8 cellular contexts compared by ENCODE assay signal in genomic region chr17:81511800-81512559, GRCh38. TPM values are rescaled to one million over a fixed set of nuclear protein-coding genes. Genes with fewer than 3 reads are reported as not detected.
A peak's percentile ranks its signal among the peaks of the same experiment; 100 is the strongest.
DNase-seq lines count a peak whose midpoint lies in the region; ATAC-seq and TF ChIP-seq lines count a peak whose summit lies in the region.

No MANE protein-coding gene starts in this region.

- no peak overlapping the region for H4K91ac ChIP-seq in trophoblast cell (ENCODE audit: low read depth, low read length)

- H4K8ac ChIP-seq in trophoblast cell (ENCODE audit: low read depth, low read length) = peak overlapping the region; percentile 33

- WGBS in trophoblast cell (ENCODE audit: extremely low coverage, insufficient coverage, insufficient read length) = no CpG with 5 or more reads among the region's 62 CpGs

- H3K4me1 ChIP-seq in trophoblast cell (ENCODE audit: control insufficient read depth in 1 of 2, insufficient read depth in 2 of 2, low read length in 2 of 2) = peaks cover 18 to 19% of the 10 kb centered on the region in 2 experiments

- DNase-seq in COR-L47 (lab: John Stamatoyannopoulos, UW) (peak; percentile 43), fibroblast of the aortic adventitia (ENCODE audit: low read depth) (no peak), trophoblast cell (peak in 1 of 2 donors; percentile 51), EL (no peak), NCI-H524 (lab: John Stamatoyannopoulos, UW) (no peak)
- DNase-seq in activated CD8-positive, alpha-beta memory T cell treated with anti-CD3 and anti-CD28 coated beads, Interleukin-2, amount 50 U/mL, for 48 hours = peak; percentile 79

- H3K27me3 ChIP-seq in trophoblast cell (ENCODE audit: insufficient read depth, low read length) = no peaks in the 10 kb centered on the region

- H2BK5ac ChIP-seq in trophoblast cell (ENCODE audit: low read depth, low read length, poor library complexity) = peak overlapping the region; percentile 73

- H3K4ac ChIP-seq in trophoblast cell (ENCODE audit: low read depth, low read length) = peak overlapping the region; percentile 82

- H3K4me3 ChIP-seq in fibroblast of the aortic adventitia (ENCODE audit: low read depth, low read length) = peak overlapping the region; percentile 93
- peak overlapping the region; percentile 94 for H3K4me3 ChIP-seq in trophoblast cell (ENCODE audit: low read depth, low read length)

- peaks cover 49% of the 10 kb centered on the region for H3K79me2 ChIP-seq in trophoblast cell (ENCODE audit: control insufficient read depth, insufficient read depth, low read length, poor library complexity)

- peak overlapping the region; percentile 62 for H2AK5ac ChIP-seq in trophoblast cell (ENCODE audit: low read length)

- peak overlapping the region; percentile 90 for H3K9ac ChIP-seq in trophoblast cell (ENCODE audit: low read length)

- ATAC-seq in HG03354 (IDR thresholded peaks at IDR 0.05; ENCODE audit: poor library complexity, severe bottlenecking, unreplicated experiment) (peak; percentile 2), GM18858 (IDR thresholded peaks at IDR 0.05; ENCODE audit: unreplicated experiment) (no peak)

- peak overlapping the region; percentile 48 for H2BK120ac ChIP-seq in trophoblast cell (ENCODE audit: insufficient read depth, low read length, poor library complexity)

- no peak for TF ChIP-seq CTCF in fibroblast of the aortic adventitia (IDR thresholded peaks at IDR 0.05; ENCODE audit: insufficient read depth, low read length)

- no peak overlapping the region for H3K23ac ChIP-seq in trophoblast cell (ENCODE audit: low read length)

- peak overlapping the region; percentile 14 for H4K12ac ChIP-seq in trophoblast cell (ENCODE audit: low read depth, low read length)

- no peak overlapping the region for H2BK12ac ChIP-seq in trophoblast cell (ENCODE audit: low read length)

- peaks cover 30 to 38% of the 10 kb centered on the region in 2 experiments for H3K36me3 ChIP-seq in trophoblast cell (ENCODE audit: control insufficient read depth in 1 of 2, insufficient read depth in 2 of 2, low read length in 2 of 2)

- H3K4me2 ChIP-seq in trophoblast cell (ENCODE audit: low read length) = peak overlapping the region; percentile 70

- H3K14ac ChIP-seq in trophoblast cell (ENCODE audit: low read length) = peak overlapping the region; percentile 95

- peak overlapping the region; percentile 77 for H3K27ac ChIP-seq in trophoblast cell (ENCODE audit: low read depth, low read length)

- peaks cover 33% of the 10 kb centered on the region for H3K79me1 ChIP-seq in trophoblast cell (ENCODE audit: low read length)

- no peak overlapping the region for H2AFZ ChIP-seq in trophoblast cell (ENCODE audit: insufficient read depth, low read length, poor library complexity)

- H3K18ac ChIP-seq in trophoblast cell (ENCODE audit: low read length) = peak overlapping the region; percentile 4

- peaks cover 8% of the 10 kb centered on the region for H3K9me3 ChIP-seq in trophoblast cell (ENCODE audit: insufficient read depth, low read depth, low read length)

RNA-seq across cellular contexts. Expression of gene ACTG1, which starts 0.6 kb away (rescaled TPM):
- total RNA-seq in fibroblast of the aortic adventitia (ENCODE audit: low replicate concordance) = 3,211 and 6,650 TPM in 2 replicates
- polyA plus RNA-seq in trophoblast cell (2013) = 7,950 and 8,000 TPM in 2 replicates

RNA-seq across cellular contexts. Expression of gene FSCN2, which starts 16.2 kb away (rescaled TPM):
- total RNA-seq in fibroblast of the aortic adventitia (ENCODE audit: low replicate concordance) = 1.3 and 1.8 TPM in 2 replicates
- polyA plus RNA-seq in trophoblast cell (2013) = 0.42 and 0.76 TPM in 2 replicates

RNA-seq across cellular contexts. Expression of gene FAAP100, which starts 40.2 kb away (rescaled TPM):
- total RNA-seq in fibroblast of the aortic adventitia (ENCODE audit: low replicate concordance) = 31.7 and 32.4 TPM in 2 replicates
- polyA plus RNA-seq in trophoblast cell (2013) = 11.4 and 11.6 TPM in 2 replicates

Comparison
In these comparisons a context has a peak if more than half of its experiments do, and no peak if none do; other contexts are left out.
1. DNase-seq: peak in COR-L47 (single experiment) and activated CD8-positive, alpha-beta memory T cell treated with anti-CD3 and anti-CD28 coated beads, Interleukin-2, amount 50 U/mL, for 48 hours (single experiment); none in fibroblast of the aortic adventitia (single experiment), EL (single experiment) and NCI-H524 (0 of 2).